In the genomic region with DNA sequence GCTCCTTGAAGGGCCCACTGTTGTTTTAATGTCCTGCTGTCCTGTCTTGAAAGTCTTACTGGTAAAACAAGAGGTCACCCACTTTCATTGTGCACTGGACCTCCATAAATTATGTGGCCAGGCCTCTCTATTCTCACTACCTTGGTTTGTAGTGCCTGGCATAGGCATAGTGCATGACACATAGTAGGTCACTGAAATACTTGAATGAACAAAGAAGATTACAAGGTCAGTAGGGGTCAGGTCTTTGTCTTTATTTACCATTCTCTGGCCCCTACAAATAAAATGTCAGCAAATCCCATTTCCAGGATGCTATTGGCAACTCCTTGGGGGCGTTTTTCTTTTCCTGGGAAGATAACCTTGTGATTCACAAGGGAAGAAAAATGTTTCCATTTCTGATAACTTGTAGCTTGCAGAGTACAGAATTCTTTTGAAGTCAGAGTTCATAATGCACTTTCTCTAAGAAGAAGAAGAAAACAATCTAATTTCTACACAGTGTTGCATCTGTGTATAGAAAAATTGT, we compare ENCODE assay signal across 8 cellular contexts. TPM values are rescaled to one million over a fixed set of nuclear protein-coding genes. Genes with fewer than 3 reads are reported as not detected.
A peak's percentile ranks its signal among the peaks of the same experiment; 100 is the strongest.
DNase-seq lines count a peak whose midpoint lies in the region; ATAC-seq, FAIRE-seq and TF ChIP-seq lines count a peak whose summit lies in the region.

No MANE protein-coding gene starts in this region.

- H3K27me3 Mint-ChIP-seq in activated T-cell treated with anti-CD3 and anti-CD28 coated beads, Interleukin-2, amount 50 U/mL, for 72 hours (ENCODE audit: low read depth): no peaks in the 10 kb centered on the region

- no peak for ATAC-seq in activated T-cell treated with anti-CD3 and anti-CD28 coated beads, Interleukin-2, amount 50 U/mL, for 72 hours (replicated peaks in 1 of 2)
- ATAC-seq in body of pancreas: no peak

- H3K9me3 Mint-ChIP-seq in activated T-cell treated with anti-CD3 and anti-CD28 coated beads, Interleukin-2, amount 50 U/mL, for 72 hours: no peaks in the 10 kb centered on the region

- H3K4me3 ChIP-seq in adipocyte (ENCODE audit: low read length) (peak overlapping the region; percentile 90), kidney (ENCODE audit: low read length in 2 of 2) (peak overlapping the region; percentile 69 to 88), thymus (ENCODE audit: low read length) (peak overlapping the region; percentile 90), body of pancreas (no peak overlapping the region)

- intact Hi-C loops in kidney (cut with DNase I) (no loop called here), body of pancreas (cut with DNase I) (no loop called here)

- peak overlapping the region; percentile 95 for H3K27ac Mint-ChIP-seq in activated T-cell treated with anti-CD3 and anti-CD28 coated beads, Interleukin-2, amount 50 U/mL, for 72 hours

- peaks cover 13 to 28% of the 10 kb centered on the region in 2 donors for H3K36me3 Mint-ChIP-seq in activated T-cell treated with anti-CD3 and anti-CD28 coated beads, Interleukin-2, amount 50 U/mL, for 72 hours (ENCODE audit: insufficient read depth in 2 of 2)

- H3K27me3 ChIP-seq in adipocyte (replicated peaks; ENCODE audit: control insufficient read depth, insufficient read depth, low read length): no peaks in the 10 kb centered on the region
- H3K27me3 ChIP-seq in thymus (ENCODE audit: control insufficient read depth, insufficient read depth): no peaks in the 10 kb centered on the region
- H3K27me3 ChIP-seq in body of pancreas: no peaks in the 10 kb centered on the region

- H3K4me1 ChIP-seq in adipocyte (ENCODE audit: control insufficient read depth, insufficient read depth, low read length): peaks cover 9% of the 10 kb centered on the region
- H3K4me1 ChIP-seq in kidney (ENCODE audit: control insufficient read depth in 1 of 2, insufficient read depth in 1 of 2, low read depth in 1 of 2, low read length in 2 of 2): peaks cover 6 to 12% of the 10 kb centered on the region in 2 donors
- peaks cover 4% of the 10 kb centered on the region for H3K4me1 ChIP-seq in thymus (ENCODE audit: control insufficient read depth, insufficient read depth, low read length)
- H3K4me1 ChIP-seq in body of pancreas: peaks cover 16% of the 10 kb centered on the region

- H3K27ac ChIP-seq in kidney (ENCODE audit: low read depth in 2 of 2, low read length in 2 of 2) (no peak overlapping the region), thymus (ENCODE audit: low read depth) (no peak overlapping the region), body of pancreas (no peak overlapping the region)

- H3K9me3 ChIP-seq in adipocyte (ENCODE audit: control insufficient read depth, low read length) (no peaks in the 10 kb centered on the region), kidney (ENCODE audit: control insufficient read depth in 1 of 2, low read length in 2 of 2) (no peaks in the 10 kb centered on the region), thymus (ENCODE audit: control insufficient read depth) (no peaks in the 10 kb centered on the region), body of pancreas (no peaks in the 10 kb centered on the region)

- DNase-seq in activated T-cell treated with anti-CD3 and anti-CD28 coated beads, Interleukin-2, amount 50 U/mL, for 72 hours: no peak
- DNase-seq in activated T-cell treated with anti-CD3 and anti-CD28 coated beads, Interleukin-2, amount 50 U/mL, for 48 hours: no peak
- DNase-seq in adipocyte (ENCODE audit: low read depth) (no peak), kidney (no peak), islet precursor cell (no peak), body of pancreas (no peak)
- DNase-seq in activated CD4-positive, CD25-positive, alpha-beta regulatory T cell (lab: John Stamatoyannopoulos, UW): no peak

- no peak for FAIRE-seq in kidney (lab: Jason Lieb, UNC)

- H3K9ac ChIP-seq in adipocyte (ENCODE audit: low read length): peak overlapping the region; percentile 83
- peak overlapping the region in 1 of 2 donors; percentile 89 for H3K9ac ChIP-seq in kidney (ENCODE audit: low read length in 2 of 2)

- WGBS in thymus: 97% methylated on average over 1 of the region's 1 CpG
- WGBS in body of pancreas, 2 donors: 61 to 65% methylated on average over 1 of the region's 1 CpG

- peaks cover 9% of the 10 kb centered on the region for H3K36me3 ChIP-seq in adipocyte (ENCODE audit: control insufficient read depth, insufficient read depth, low read length, severe bottlenecking)
- peaks cover 0 to 4% of the 10 kb centered on the region in 2 donors for H3K36me3 ChIP-seq in kidney (ENCODE audit: control insufficient read depth in 1 of 2, insufficient read depth in 2 of 2, low read length in 2 of 2)
- peaks cover 18% of the 10 kb centered on the region for H3K36me3 ChIP-seq in thymus (ENCODE audit: control insufficient read depth, insufficient read depth)
- H3K36me3 ChIP-seq in body of pancreas (replicated peaks in 1 of 2; ENCODE audit: insufficient read depth in 1 of 2, low read depth in 2 of 2): no peaks in the 10 kb centered on the region

- TF ChIP-seq CTCF in kidney (IDR thresholded peaks at IDR 0.05; ENCODE audit: borderline replicate concordance, extremely low read depth, insufficient read depth) (no peak), body of pancreas (IDR thresholded peaks at IDR 0.05) (no peak)

- H3K4me1 Mint-ChIP-seq in activated T-cell treated with anti-CD3 and anti-CD28 coated beads, Interleukin-2, amount 50 U/mL, for 72 hours (ENCODE audit: low read depth): peaks cover 38% of the 10 kb centered on the region

- TF ChIP-seq POLR2A in body of pancreas (IDR thresholded peaks at IDR 0.05): no peak

- peak overlapping the region; percentile 88 to 94 for H3K4me3 Mint-ChIP-seq in activated T-cell treated with anti-CD3 and anti-CD28 coated beads, Interleukin-2, amount 50 U/mL, for 72 hours

RNA-seq across cellular contexts. Expression of a gene that starts 1.4 kb away (rescaled TPM):
- 10 to 100 TPM; 40.2 to 41.5 TPM for total RNA-seq in activated T-cell treated with anti-CD3 and anti-CD28 coated beads, Interleukin-2, amount 50 U/mL, for 72 hours
- total RNA-seq in kidney (30.7 TPM), body of pancreas (10 to 100 TPM in 1 of 2 donors, 1 to 10 TPM in 1; 6.0 to 39.2 TPM)
- polyA plus RNA-seq in kidney (ENCODE audit: insufficient read depth, low read depth, low replicate concordance) (15.5 TPM), thymus (20.5 TPM)

Comparison
In these comparisons a context has a peak if more than half of its experiments do, and no peak if none do; other contexts are left out.
1. H3K4me3 ChIP-seq: peak in adipocyte (single experiment), kidney (2 of 2) and thymus (single experiment); none in body of pancreas (0 of 2).